ENCODE assay signal across 21 cellular contexts in genomic region chr13:49340161-49340560, GRCh38.
DNase-seq lines count a peak whose midpoint lies in the region; ATAC-seq, FAIRE-seq and TF ChIP-seq lines count a peak whose summit lies in the region.
"Had no signal": no experiment of that assay in that cellular context is flagged by ENCODE, and none has a peak within 500 bp of the region (broad histone marks: within the 10 kb centered on the region; RNA-seq: fewer than 3 reads in every experiment).

No MANE protein-coding gene starts in this region.

- no peak overlapping the region for H3K4ac ChIP-seq in H1 (replicated peaks; ENCODE audit: insufficient read length, low read depth, low read length)

- H4K20me1 ChIP-seq in BLaER1 (no peaks in the 10 kb centered on the region), GM23338 (replicated peaks; ENCODE audit: insufficient read depth) (no peaks in the 10 kb centered on the region), H1 (replicated peaks in 1 of 2; ENCODE audit: control insufficient read depth in 1 of 2, insufficient read depth in 2 of 2, low read length in 2 of 2) (no peaks in the 10 kb centered on the region)

- no peak for TF ChIP-seq RAD21 in H1 (IDR thresholded peaks at IDR 0.05 in 1 of 2, conservative IDR thresholded peaks at IDR 0.05 in 1 of 2; ENCODE audit: low read depth in 2 of 2, low read length in 2 of 2)

- TF ChIP-seq CTCF in heart left ventricle (IDR thresholded peaks at IDR 0.05) (no peak), left ventricle myocardium inferior (IDR thresholded peaks at IDR 0.05; ENCODE audit: borderline replicate concordance) (no peak), GM23338 (conservative IDR thresholded peaks at IDR 0.05; ENCODE audit: low read depth in 2 of 2) (no peak), H1 (IDR thresholded peaks at IDR 0.05; ENCODE audit: control extremely low read depth in 1 of 3, insufficient read depth in 1 of 3, low read depth in 1 of 3, low read length in 3 of 3) (no peak), upper lobe of left lung (IDR thresholded peaks at IDR 0.05) (no peak)

- no peak overlapping the region for H3K27ac ChIP-seq in heart left ventricle
- H3K27ac ChIP-seq in left ventricle myocardium inferior (replicated peaks) = no peak overlapping the region
- H3K27ac ChIP-seq in BLaER1 = no peak overlapping the region
- H3K27ac ChIP-seq in GM23338 (ENCODE audit: low read depth) = no peak overlapping the region
- no peak overlapping the region for H3K27ac ChIP-seq in H1 (ENCODE audit: low read depth, low read length)
- H3K27ac ChIP-seq in upper lobe of left lung = no peak overlapping the region

- H4K5ac ChIP-seq in H1 (ENCODE audit: insufficient read length, low read depth, low read length) = no peak overlapping the region

- no peak overlapping the region for H2BK15ac ChIP-seq in H1 (ENCODE audit: low read length)

- TF ChIP-seq EP300 in H1 (IDR thresholded peaks at IDR 0.05; ENCODE audit: borderline replicate concordance in 1 of 2, low read depth in 2 of 2, low read length in 2 of 2) (no peak), upper lobe of left lung (IDR thresholded peaks at IDR 0.05) (no peak)

- TF ChIP-seq POLR2A in heart left ventricle (IDR thresholded peaks at IDR 0.05) = no peak
- TF ChIP-seq POLR2A in H1 (IDR thresholded peaks at IDR 0.05; ENCODE audit: control extremely low read depth in 1 of 2, low read depth in 2 of 2, low read length in 2 of 2) = no peak
- TF ChIP-seq POLR2A in upper lobe of left lung (IDR thresholded peaks at IDR 0.05) = no peak

- intact Hi-C loops in heart left ventricle (cut with DNase I) = no loop called here
- intact Hi-C loops in left ventricle myocardium inferior (cut with micrococcal nuclease) = no loop called here
- intact Hi-C loops in posterior vena cava (cut with DNase I) = no loop called here

- H3K27ac Mint-ChIP-seq in GM23338 = no peak overlapping the region
- H3K27ac Mint-ChIP-seq: CD4-positive, alpha-beta T cell; IgD-negative memory B cell had no signal

- no peaks in the 10 kb centered on the region for H3K79me1 ChIP-seq in H1 (ENCODE audit: low read depth, low read length)

- no peak overlapping the region for H3K4me3 Mint-ChIP-seq in GM23338
- H3K4me3 Mint-ChIP-seq: CD4-positive, alpha-beta T cell; H9; IgD-negative memory B cell had no signal

- H4K8ac ChIP-seq in H1 (ENCODE audit: extremely low read depth, insufficient read depth, low read length) = no peak overlapping the region

- no peak overlapping the region for H2BK12ac ChIP-seq in H1 (ENCODE audit: low read depth, low read length)

- peak in 3 of 4 donors; percentile 68 to 77 (median 72) for ATAC-seq in heart left ventricle
- no peak for ATAC-seq in GM23338
- ATAC-seq in upper lobe of left lung (ENCODE audit: low FRiP score in 2 of 2) = no peak

- DNase-seq in heart left ventricle (peak in 1 of 5 donors; percentile 33), left ventricle myocardium inferior (no peak), GM23338 (ENCODE audit: low spot score) (no peak), H1 (ENCODE audit: low read depth in 1 of 2, low spot score in 2 of 2) (no peak), posterior vena cava (ENCODE audit: low spot score) (no peak), NCI-H748 (lab: John Stamatoyannopoulos, UW; ENCODE audit: unreplicated experiment) (no peak), upper lobe of left lung (no peak)
- DNase-seq: 8988T; C1 segment of cervical spinal cord; Caco-2; CD4-positive, alpha-beta T cell; DMS79; GDM1; GOT3; H9 had no signal

- H3K4me1 Mint-ChIP-seq in GM23338 = no peaks in the 10 kb centered on the region
- H3K4me1 Mint-ChIP-seq: IgD-negative memory B cell had no signal

- WGBS in heart left ventricle, 4 donors = 70 to 79% (median 77%) methylated on average over 10 of the region's 10 CpGs
- 93% methylated on average over 10 of the region's 10 CpGs; no CpG with 5 or more reads in 1 of the 2 experiments for WGBS in H1 (ENCODE audit: extremely low coverage in 1 of 2, insufficient coverage in 1 of 2, insufficient read length in 1 of 2, insufficient replicate concordance in 2 of 2, low coverage in 1 of 2, low lambda C conversion rate in 2 of 2, missing lambda C conversion rate in 1 of 2), 2 experiments
- WGBS in upper lobe of left lung, 2 donors = 89 to 93% methylated on average over 10 of the region's 10 CpGs

- no peaks in the 10 kb centered on the region for H3K9me2 ChIP-seq in GM23338 (ENCODE audit: insufficient read depth)

- H3K14ac ChIP-seq in H1 (ENCODE audit: insufficient read length) = no peak overlapping the region

- POLR2A ChIA-PET in H1 (lab: Charles Lee; ENCODE audit: partially characterized antibody) = no interaction called here

- CTCF ChIA-PET in H1 (lab: Charles Lee; ENCODE audit: partially characterized antibody) = interaction anchor here (1.3 to 1.4 kb wide), 3 partner anchors 9 to 24 kb away, joined by 3 to 4 read pairs (median 3); no protein-coding TSS in a partner anchor

- H3K27me3 ChIP-seq in heart left ventricle (no peaks in the 10 kb centered on the region), left ventricle myocardium inferior (ENCODE audit: low read depth) (no peaks in the 10 kb centered on the region), BLaER1 (no peaks in the 10 kb centered on the region), GM23338 (ENCODE audit: insufficient read depth) (no peaks in the 10 kb centered on the region), H1 (replicated peaks in 1 of 4; ENCODE audit: control insufficient read depth in 3 of 4, extremely low read depth in 1 of 4, insufficient read depth in 3 of 4, low read length in 3 of 4) (no peaks in the 10 kb centered on the region), upper lobe of left lung (no peaks in the 10 kb centered on the region)

- H3K36me3 ChIP-seq in heart left ventricle (peaks cover 0 to 34% (median 13%) of the 10 kb centered on the region in 9 donors), left ventricle myocardium inferior (peaks cover 30% of the 10 kb centered on the region), BLaER1 (no peaks in the 10 kb centered on the region; the same call in 1 of the 2 replicates), GM23338 (ENCODE audit: insufficient read depth) (no peaks in the 10 kb centered on the region), H1 (ENCODE audit: control insufficient read depth in 2 of 4, insufficient read depth in 4 of 4, low read length in 3 of 4) (no peaks in the 10 kb centered on the region), upper lobe of left lung (peaks cover 0 to 13% (median 0%) of the 10 kb centered on the region in 4 donors)

- H3K4me2 ChIP-seq in BLaER1 (peak overlapping the region; percentile 45), GM23338 (no peak overlapping the region), H1 (ENCODE audit: insufficient read depth in 1 of 2, low read depth in 2 of 2, low read length in 2 of 2) (no peak overlapping the region)

- H3K56ac ChIP-seq in H1 (replicated peaks; ENCODE audit: insufficient read length, low read depth, low read length) = no peak overlapping the region

- no peak overlapping the region for H2AK5ac ChIP-seq in H1 (ENCODE audit: low read depth, low read length)

- H3F3A ChIP-seq in GM23338 (replicated peaks; ENCODE audit: low read depth) = no peaks in the 10 kb centered on the region

- no peaks in the 10 kb centered on the region; the same call in 1 of the 2 replicates for H3K23me2 ChIP-seq in H1 (ENCODE audit: low read depth, low read length)

- H4K91ac ChIP-seq in H1 (replicated peaks; ENCODE audit: insufficient read length, low read length) = no peak overlapping the region

- no peak overlapping the region for H2BK20ac ChIP-seq in H1 (ENCODE audit: low read length)

- no peak overlapping the region for H3K4me3 ChIP-seq in heart left ventricle
- no peak overlapping the region for H3K4me3 ChIP-seq in left ventricle myocardium inferior
- no peak overlapping the region for H3K4me3 ChIP-seq in BLaER1
- H3K4me3 ChIP-seq in GM23338 = no peak overlapping the region
- H3K4me3 ChIP-seq in H1 (ENCODE audit: extremely low read depth in 1 of 4, insufficient read depth in 2 of 4, low read depth in 3 of 4, low read length in 4 of 4) = no peak overlapping the region
- H3K4me3 ChIP-seq in upper lobe of left lung = no peak overlapping the region

- H3K79me2 ChIP-seq in GM23338 (replicated peaks; ENCODE audit: insufficient read depth) = no peaks in the 10 kb centered on the region
- no peaks in the 10 kb centered on the region for H3K79me2 ChIP-seq in H1 (ENCODE audit: control insufficient read depth in 1 of 2, insufficient read depth in 2 of 2, low read length in 2 of 2)

- no peaks in the 10 kb centered on the region for H3K9me3 Mint-ChIP-seq in GM23338
- H3K9me3 Mint-ChIP-seq: CD4-positive, alpha-beta T cell; H9; IgD-negative memory B cell had no signal

- H3K36me3 Mint-ChIP-seq in GM23338 (ENCODE audit: low read depth) = no peaks in the 10 kb centered on the region

- H2AFZ ChIP-seq in GM23338 (peak overlapping the region; percentile 72; the same call in 1 of the 2 replicates), H1 (ENCODE audit: low read length) (no peak overlapping the region)

- no peak overlapping the region for H3K23ac ChIP-seq in H1 (ENCODE audit: insufficient read length)

- H3K9me3 ChIP-seq in heart left ventricle (no peaks in the 10 kb centered on the region), left ventricle myocardium inferior (replicated peaks) (no peaks in the 10 kb centered on the region), BLaER1 (no peaks in the 10 kb centered on the region), H1 (ENCODE audit: insufficient read depth in 2 of 2, low read depth in 1 of 2, low read length in 1 of 2) (no peaks in the 10 kb centered on the region), upper lobe of left lung (no peaks in the 10 kb centered on the region)
- H3K9me3 ChIP-seq: Caco-2 had no signal

- peak; percentile 24 for FAIRE-seq in H1 (lab: Jason Lieb, UNC)
- FAIRE-seq: D721Med, GM12892, GM18507, HTR-8/SVneo had no signal

- H2BK5ac ChIP-seq in H1 (ENCODE audit: low read depth, low read length) = no peak overlapping the region

- H3K9ac ChIP-seq in BLaER1 = no peak overlapping the region
- no peak overlapping the region for H3K9ac ChIP-seq in H1 (replicated peaks in 1 of 4; ENCODE audit: extremely low read depth in 1 of 4, low read depth in 3 of 4, low read length in 3 of 4)

- no peak overlapping the region for H2BK120ac ChIP-seq in H1 (replicated peaks; ENCODE audit: low read depth, low read length)

- H3K4me1 ChIP-seq in heart left ventricle (peaks cover 0 to 5% (median 0%) of the 10 kb centered on the region in 12 donors), left ventricle myocardium inferior (peaks cover 11% of the 10 kb centered on the region), BLaER1 (peaks cover 10% of the 10 kb centered on the region), GM23338 (ENCODE audit: insufficient read depth) (no peaks in the 10 kb centered on the region), H1 (replicated peaks in 1 of 4; ENCODE audit: control insufficient read depth in 3 of 4, insufficient read depth in 4 of 4, low read length in 3 of 4) (no peaks in the 10 kb centered on the region), upper lobe of left lung (no peaks in the 10 kb centered on the region)

- H3K27me3 Mint-ChIP-seq in GM23338 (ENCODE audit: insufficient read depth, low read depth, poor library complexity) = no peaks in the 10 kb centered on the region
- H3K27me3 Mint-ChIP-seq: CD4-positive, alpha-beta T cell; IgD-negative memory B cell had no signal

- H3K18ac ChIP-seq in H1 (ENCODE audit: extremely low read depth, low read length) = no peak overlapping the region

TF ChIP-seq in GM23338, 12 proteins besides CTCF, POLR2A, EP300 and RAD21 (continues in another document):
- TF ChIP-seq ZNF114 (CRISPR knock-in tag; IDR thresholded peaks at IDR 0.05) = no peak

Comparison
In these comparisons a context has a peak if more than half of its experiments do, and no peak if none do; other contexts are left out.
1. ATAC-seq: peak in heart left ventricle (3 of 4); none in GM23338 (single experiment) and upper lobe of left lung (0 of 2).